1 cellular context compared by ENCODE assay signal in genomic region chr19:41376241-41376997, GRCh38.
TF ChIP-seq lines count a peak whose summit lies in the region.

TMEM91 (plus strand) TSS chr19:41376533; CDS start chr19:41378310, 1,777 bp downstream.

TF ChIP-seq in HEK293, 187 proteins besides CTCF, POLR2A, EP300 and RAD21 (continued from another document):
- peak; percentile 25; the same call in 1 of the 2 replicates for TF ChIP-seq FEZF1 (tag by site-specific recombination; IDR thresholded peaks at IDR 0.05)
- TF ChIP-seq PRDM10 (tag by site-specific recombination; IDR thresholded peaks at IDR 0.05) = no peak
- peak; percentile 36; the same call in 1 of the 2 replicates for TF ChIP-seq SP7 (tag by site-specific recombination; IDR thresholded peaks at IDR 0.05)
- peak; percentile 69 for TF ChIP-seq ZIC2 (tag by site-specific recombination; IDR thresholded peaks at IDR 0.05)
- peak; percentile 35 for TF ChIP-seq ZBTB26 (tag by site-specific recombination; optimal IDR thresholded peaks at IDR 0.05)
- TF ChIP-seq SCRT1 (tag by site-specific recombination; IDR thresholded peaks at IDR 0.05; ENCODE audit: borderline replicate concordance) = no peak
- peak; percentile 72 for TF ChIP-seq ZBTB20 (tag by site-specific recombination; IDR thresholded peaks at IDR 0.05)
- TF ChIP-seq REPIN1 (tag by site-specific recombination; IDR thresholded peaks at IDR 0.05; ENCODE audit: low read depth) = peak; percentile 98
- TF ChIP-seq ZNF324 (tag by site-specific recombination; IDR thresholded peaks at IDR 0.05) = no peak
- no peak for TF ChIP-seq ZSCAN30 (tag by site-specific recombination; IDR thresholded peaks at IDR 0.05)
- no peak; the same call in 1 of the 2 replicates for TF ChIP-seq ZNF133 (tag by site-specific recombination; IDR thresholded peaks at IDR 0.05)
- TF ChIP-seq KLF10 (tag by site-specific recombination; IDR thresholded peaks at IDR 0.05) = peak; percentile 47; the same call in 1 of the 2 replicates
- TF ChIP-seq ZFP37 (tag by site-specific recombination; IDR thresholded peaks at IDR 0.05) = 0 out of 2 replicates have a peak, but pooled peaks have one; percentile 32
- no peak; the same call in none of the 2 replicates for TF ChIP-seq ZBTB48 (tag by site-specific recombination; IDR thresholded peaks at IDR 0.05)
- TF ChIP-seq KLF9 (tag by site-specific recombination; IDR thresholded peaks at IDR 0.05; ENCODE audit: low read depth) = peak; percentile 81
